1 cellular context compared by ENCODE assay signal in the genomic region with DNA sequence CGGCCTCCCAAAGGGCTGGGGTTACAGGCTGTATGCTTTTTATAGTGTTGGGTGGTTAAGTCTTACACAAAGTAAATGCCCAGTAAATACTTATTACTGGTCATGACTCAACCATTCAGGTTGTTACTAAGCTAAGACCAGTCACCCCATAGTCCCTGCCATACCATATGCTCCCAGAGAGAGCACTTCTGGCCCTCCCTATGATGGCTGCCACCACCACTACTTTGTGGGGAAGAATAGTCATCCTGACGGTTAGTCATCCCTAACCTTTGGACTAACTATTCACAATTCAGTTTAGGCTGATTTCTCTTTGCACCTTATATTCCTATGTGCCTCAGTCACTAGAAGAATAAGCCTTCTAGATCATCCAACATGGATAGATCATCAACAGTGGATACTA.
TF ChIP-seq lines count a peak whose summit lies in the region.

No MANE protein-coding gene starts in this region.

TF ChIP-seq in endothelial cell of umbilical vein, 7 proteins besides CTCF, POLR2A, EP300 and RAD21:
- no peak for TF ChIP-seq GATA2 (IDR thresholded peaks at IDR 0.05; ENCODE audit: insufficient read depth, insufficient read length, low read depth, low read length)
- no peak for TF ChIP-seq MYC (IDR thresholded peaks at IDR 0.05; ENCODE audit: low read depth, low read length)
- TF ChIP-seq EZH2 (IDR thresholded peaks at IDR 0.05; ENCODE audit: borderline replicate concordance, low read depth, low read length, severe bottlenecking), result no peak
- no peak for TF ChIP-seq JUN (IDR thresholded peaks at IDR 0.05; ENCODE audit: borderline replicate concordance, insufficient read depth, insufficient read length, low read depth)
- TF ChIP-seq POLR2AphosphoS5 (IDR thresholded peaks at IDR 0.05; ENCODE audit: insufficient read depth, low read depth, low read length), result no peak
- peak; percentile 42 for TF ChIP-seq FOS (IDR thresholded peaks at IDR 0.05; ENCODE audit: borderline replicate concordance, insufficient read depth, low read length)
